Comparison of ENCODE assay signal across 20 cellular contexts in the genomic region with DNA sequence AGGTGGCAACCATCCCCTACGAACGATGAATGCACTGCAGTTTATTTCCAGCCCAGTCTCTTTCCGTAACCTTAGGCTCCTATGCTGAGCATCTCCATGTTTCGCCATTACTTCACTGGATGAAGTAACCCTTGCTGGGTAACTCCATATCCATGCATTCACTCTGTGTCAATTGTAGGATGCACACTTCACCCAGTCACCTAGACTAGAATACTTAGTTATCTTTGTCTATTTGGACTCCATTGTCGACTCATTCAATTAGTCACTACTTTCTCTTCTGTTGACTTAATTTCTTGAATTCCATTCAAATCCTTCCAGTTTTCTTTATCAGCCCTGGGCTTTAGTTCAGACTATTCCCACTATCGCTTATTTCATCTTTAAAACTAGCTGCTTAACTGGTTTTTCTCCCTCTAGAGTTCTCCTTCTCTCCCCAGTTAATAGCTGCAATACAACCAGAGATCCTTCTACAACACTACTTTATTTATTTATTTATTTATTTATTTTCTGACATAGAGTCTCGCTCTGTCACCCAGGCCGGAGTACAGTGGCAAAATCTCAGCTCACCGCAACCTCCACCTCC.
DNase-seq lines count a peak whose midpoint lies in the region; ATAC-seq, FAIRE-seq and TF ChIP-seq lines count a peak whose summit lies in the region.
"Had no signal": no experiment of that assay in that cellular context is flagged by ENCODE, and none has a peak within 500 bp of the region (broad histone marks: within the 10 kb centered on the region; RNA-seq: fewer than 3 reads in every experiment).

No MANE protein-coding gene starts in this region.

- peaks cover 7% of the 10 kb centered on the region for H3K9me3 Mint-ChIP-seq in type B pancreatic cell
- H3K9me3 Mint-ChIP-seq: WTC11 had no signal

- intact Hi-C loops in ascending aorta (cut with DNase I) = loop anchor here (2.0 to 5.0 kb wide), 7 partner anchors 24 to 124 kb away; a partner anchor contains a TSS

- no peaks in the 10 kb centered on the region for H3K36me3 Mint-ChIP-seq in type B pancreatic cell
- H3K36me3 Mint-ChIP-seq: CD8-positive, alpha-beta memory T cell; T-cell; WTC11 had no signal

- peak overlapping the region; percentile 46 for H3K27ac Mint-ChIP-seq in type B pancreatic cell
- H3K27ac Mint-ChIP-seq: CD8-positive, alpha-beta memory T cell; T-cell; WTC11 had no signal

- peak overlapping the region; percentile 75 to 77 for H3K27ac ChIP-seq in ascending aorta
- H3K27ac ChIP-seq: 22Rv1, Peyer's patch had no signal

- H3K4me1 ChIP-seq in ascending aorta = peaks cover 3 to 28% of the 10 kb centered on the region in 2 donors
- H3K4me1 ChIP-seq: Peyer's patch had no signal

- TF ChIP-seq CTCF in ascending aorta (IDR thresholded peaks at IDR 0.05) = no peak
- TF ChIP-seq CTCF in type B pancreatic cell (conservative IDR thresholded peaks at IDR 0.05) = no peak

- peaks cover 19% of the 10 kb centered on the region for H3K4me1 Mint-ChIP-seq in type B pancreatic cell (ENCODE audit: unreplicated experiment)
- H3K4me1 Mint-ChIP-seq: CD8-positive, alpha-beta memory T cell; T-cell; WTC11 had no signal

- no peak for FAIRE-seq in GM12892 (lab: Jason Lieb, UNC)

- no peak overlapping the region for H3K4me3 ChIP-seq in ascending aorta
- H3K4me3 ChIP-seq: dorsolateral prefrontal cortex, ovary, Peyer's patch had no signal

- no peak for TF ChIP-seq POLR2A in GM12892 (IDR thresholded peaks at IDR 0.05; ENCODE audit: low read depth, low read length)

- ATAC-seq in HG03565 (IDR thresholded peaks at IDR 0.05; ENCODE audit: unreplicated experiment) = no peak
- ATAC-seq: T-cell, WTC11 had no signal

- no peaks in the 10 kb centered on the region for H3K27me3 Mint-ChIP-seq in type B pancreatic cell
- H3K27me3 Mint-ChIP-seq: T-cell had no signal

- H3K9me3 ChIP-seq in ascending aorta = no peaks in the 10 kb centered on the region
- H3K9me3 ChIP-seq: ovary, Peyer's patch had no signal

- no peaks in the 10 kb centered on the region for H3K27me3 ChIP-seq in ascending aorta
- H3K27me3 ChIP-seq: dorsolateral prefrontal cortex, ovary, Peyer's patch had no signal

- DNase-seq in SIG-M5 treated with dmso at 0.1 percent for 504 hours (lab: John Stamatoyannopoulos, UW; ENCODE audit: unreplicated experiment) (peak; percentile 76), SIG-M5 (lab: John Stamatoyannopoulos, UW) (no peak), ascending aorta (ENCODE audit: low spot score in 2 of 2) (no peak), hepatic stellate cell (ENCODE audit: low spot score) (peak; percentile 31), type B pancreatic cell (ENCODE audit: extremely low spot score, unreplicated experiment) (no peak), GM12892 (ENCODE audit: insufficient read length) (no peak), occipital lobe (lab: John Stamatoyannopoulos, UW) (no peak)
- DNase-seq: activated effector memory CD4-positive, alpha-beta T cell treated with Interleukin-2 at 50 U/mL for 16 hours; CD8-positive, alpha-beta memory T cell; dorsolateral prefrontal cortex; foreskin melanocyte; GF-D8; NCI-H2029 treated with DMSO at 0.1 percent for 48 hours; NCI-H526 treated with DMSO at 0.1 percent for 48 hours; ovary; Peyer's patch; T-cell had no signal

- H3K4me3 Mint-ChIP-seq in type B pancreatic cell = no peak overlapping the region
- H3K4me3 Mint-ChIP-seq: CD8-positive, alpha-beta memory T cell; T-cell; WTC11 had no signal

- no peaks in the 10 kb centered on the region for H3K36me3 ChIP-seq in ascending aorta
- H3K36me3 ChIP-seq: ovary, Peyer's patch had no signal

Comparison
In these comparisons a context has a peak if more than half of its experiments do, and no peak if none do; other contexts are left out.
1. DNase-seq: peak in SIG-M5 treated with dmso at 0.1 percent for 504 hours (single experiment) and hepatic stellate cell (single experiment); none in SIG-M5 (single experiment), ascending aorta (0 of 2), type B pancreatic cell (single experiment), GM12892 (single experiment) and occipital lobe (single experiment).